In the genomic region with DNA sequence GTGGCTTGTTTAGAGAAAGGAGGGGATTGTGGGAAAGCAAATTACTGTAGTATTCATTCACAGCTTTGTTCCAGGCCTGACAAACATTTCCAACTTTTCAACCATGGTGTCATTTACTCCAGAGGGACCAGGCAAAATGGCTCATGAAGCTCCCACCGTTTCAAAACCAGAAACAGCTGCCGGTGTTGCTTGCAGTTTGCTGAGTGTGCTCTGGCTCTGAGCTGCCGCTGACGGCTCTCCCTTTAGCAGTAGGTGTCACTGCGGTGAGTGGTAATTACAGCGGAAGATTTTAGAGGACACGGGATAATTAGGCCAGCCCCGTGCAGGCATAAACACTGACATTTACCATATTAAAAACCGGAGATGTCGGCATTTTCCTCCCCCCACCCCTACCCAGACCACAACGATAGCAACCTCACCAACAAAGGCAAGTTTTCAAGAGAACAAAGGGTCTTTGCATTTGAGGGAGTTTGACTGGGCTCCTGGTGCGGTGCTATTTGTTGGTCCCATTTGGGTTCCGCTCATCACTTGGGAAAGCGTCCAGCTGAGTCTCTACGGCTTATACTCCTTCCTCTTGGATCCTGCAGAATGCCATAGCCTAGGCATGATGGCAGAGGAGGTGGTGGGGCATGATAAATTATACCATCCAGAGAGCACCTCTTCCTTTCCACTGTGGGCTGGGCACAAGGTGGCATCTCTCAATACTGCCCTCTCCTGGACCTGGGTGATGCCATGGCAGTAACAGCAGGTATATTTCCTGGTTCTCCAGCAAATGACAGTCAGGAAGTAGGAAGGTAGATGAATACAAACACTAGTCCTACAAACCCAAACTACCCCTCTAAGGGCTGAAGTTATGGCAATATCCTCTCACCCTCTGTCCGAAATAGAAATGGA, we compare ENCODE assay signal across 1 cellular context.
TF ChIP-seq lines count a peak whose summit lies in the region.

No MANE protein-coding gene starts in this region.

TF ChIP-seq in GM23338, 12 proteins besides CTCF, POLR2A, EP300 and RAD21 (continued from another document):
- TF ChIP-seq, protein P1, sequence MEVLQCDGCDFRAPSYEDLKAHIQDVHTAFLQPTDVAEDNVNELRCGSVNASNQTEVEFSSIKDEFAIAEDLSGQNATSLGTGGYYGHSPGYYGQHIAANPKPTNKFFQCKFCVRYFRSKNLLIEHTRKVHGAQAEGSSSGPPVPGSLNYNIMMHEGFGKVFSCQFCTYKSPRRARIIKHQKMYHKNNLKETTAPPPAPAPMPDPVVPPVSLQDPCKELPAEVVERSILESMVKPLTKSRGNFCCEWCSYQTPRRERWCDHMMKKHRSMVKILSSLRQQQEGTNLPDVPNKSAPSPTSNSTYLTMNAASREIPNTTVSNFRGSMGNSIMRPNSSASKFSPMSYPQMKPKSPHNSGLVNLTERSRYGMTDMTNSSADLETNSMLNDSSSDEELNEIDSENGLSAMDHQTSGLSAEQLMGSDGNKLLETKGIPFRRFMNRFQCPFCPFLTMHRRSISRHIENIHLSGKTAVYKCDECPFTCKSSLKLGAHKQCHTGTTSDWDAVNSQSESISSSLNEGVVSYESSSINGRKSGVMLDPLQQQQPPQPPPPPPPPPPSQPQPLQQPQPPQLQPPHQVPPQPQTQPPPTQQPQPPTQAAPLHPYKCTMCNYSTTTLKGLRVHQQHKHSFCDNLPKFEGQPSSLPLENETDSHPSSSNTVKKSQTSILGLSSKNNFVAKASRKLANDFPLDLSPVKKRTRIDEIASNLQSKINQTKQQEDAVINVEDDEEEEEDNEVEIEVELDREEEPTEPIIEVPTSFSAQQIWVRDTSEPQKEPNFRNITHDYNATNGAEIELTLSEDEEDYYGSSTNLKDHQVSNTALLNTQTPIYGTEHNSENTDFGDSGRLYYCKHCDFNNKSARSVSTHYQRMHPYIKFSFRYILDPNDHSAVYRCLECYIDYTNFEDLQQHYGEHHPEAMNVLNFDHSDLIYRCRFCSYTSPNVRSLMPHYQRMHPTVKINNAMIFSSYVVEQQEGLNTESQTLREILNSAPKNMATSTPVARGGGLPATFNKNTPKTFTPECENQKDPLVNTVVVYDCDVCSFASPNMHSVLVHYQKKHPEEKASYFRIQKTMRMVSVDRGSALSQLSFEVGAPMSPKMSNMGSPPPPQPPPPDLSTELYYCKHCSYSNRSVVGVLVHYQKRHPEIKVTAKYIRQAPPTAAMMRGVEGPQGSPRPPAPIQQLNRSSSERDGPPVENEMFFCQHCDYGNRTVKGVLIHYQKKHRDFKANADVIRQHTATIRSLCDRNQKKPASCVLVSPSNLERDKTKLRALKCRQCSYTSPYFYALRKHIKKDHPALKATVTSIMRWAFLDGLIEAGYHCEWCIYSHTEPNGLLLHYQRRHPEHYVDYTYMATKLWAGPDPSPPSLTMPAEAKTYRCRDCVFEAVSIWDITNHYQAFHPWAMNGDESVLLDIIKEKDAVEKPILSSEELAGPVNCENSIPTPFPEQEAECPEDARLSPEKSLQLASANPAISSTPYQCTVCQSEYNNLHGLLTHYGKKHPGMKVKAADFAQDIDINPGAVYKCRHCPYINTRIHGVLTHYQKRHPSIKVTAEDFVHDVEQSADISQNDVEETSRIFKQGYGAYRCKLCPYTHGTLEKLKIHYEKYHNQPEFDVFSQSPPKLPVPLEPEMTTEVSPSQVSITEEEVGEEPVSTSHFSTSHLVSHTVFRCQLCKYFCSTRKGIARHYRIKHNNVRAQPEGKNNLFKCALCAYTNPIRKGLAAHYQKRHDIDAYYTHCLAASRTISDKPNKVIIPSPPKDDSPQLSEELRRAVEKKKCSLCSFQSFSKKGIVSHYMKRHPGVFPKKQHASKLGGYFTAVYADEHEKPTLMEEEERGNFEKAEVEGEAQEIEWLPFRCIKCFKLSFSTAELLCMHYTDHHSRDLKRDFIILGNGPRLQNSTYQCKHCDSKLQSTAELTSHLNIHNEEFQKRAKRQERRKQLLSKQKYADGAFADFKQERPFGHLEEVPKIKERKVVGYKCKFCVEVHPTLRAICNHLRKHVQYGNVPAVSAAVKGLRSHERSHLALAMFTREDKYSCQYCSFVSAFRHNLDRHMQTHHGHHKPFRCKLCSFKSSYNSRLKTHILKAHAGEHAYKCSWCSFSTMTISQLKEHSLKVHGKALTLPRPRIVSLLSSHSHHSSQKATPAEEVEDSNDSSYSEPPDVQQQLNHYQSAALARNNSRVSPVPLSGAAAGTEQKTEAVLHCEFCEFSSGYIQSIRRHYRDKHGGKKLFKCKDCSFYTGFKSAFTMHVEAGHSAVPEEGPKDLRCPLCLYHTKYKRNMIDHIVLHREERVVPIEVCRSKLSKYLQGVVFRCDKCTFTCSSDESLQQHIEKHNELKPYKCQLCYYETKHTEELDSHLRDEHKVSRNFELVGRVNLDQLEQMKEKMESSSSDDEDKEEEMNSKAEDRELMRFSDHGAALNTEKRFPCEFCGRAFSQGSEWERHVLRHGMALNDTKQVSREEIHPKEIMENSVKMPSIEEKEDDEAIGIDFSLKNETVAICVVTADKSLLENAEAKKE (CRISPR knock-in tag; IDR thresholded peaks at IDR 0.05): no peak
